ENCODE assay signal across 27 cellular contexts in the genomic region with DNA sequence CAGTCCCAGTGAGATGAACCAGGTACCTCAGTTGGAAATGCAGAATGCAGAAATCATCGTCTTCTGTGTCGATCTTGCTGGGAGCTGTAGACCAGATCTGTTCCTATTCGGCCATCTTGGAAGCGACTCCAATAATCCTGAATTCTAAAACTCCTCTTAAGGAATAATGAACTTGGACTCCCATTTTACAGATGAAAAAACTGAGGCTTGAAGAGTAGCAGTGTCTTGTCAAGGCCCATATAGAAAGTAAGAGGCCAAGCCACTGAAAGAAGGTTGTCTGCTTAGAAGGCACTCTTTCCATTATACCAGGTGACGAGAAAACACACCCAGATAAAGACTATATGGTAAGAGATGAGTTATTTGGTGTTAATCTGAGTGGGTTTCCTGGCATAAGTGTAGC.
"Had no signal": no experiment of that assay in that cellular context is flagged by ENCODE, and none has a peak within 500 bp of the region (broad histone marks: within the 10 kb centered on the region; RNA-seq: fewer than 3 reads in every experiment).

No MANE protein-coding gene starts in this region.

- H3K9me3 ChIP-seq: stomach, testis, thoracic aorta, thyroid gland, tibial artery, transverse colon, upper lobe of left lung, upper lobe of right lung, uterus, vagina had no signal

- FAIRE-seq: urothelium cell line had no signal

- H3K27me3 ChIP-seq: stomach, suprapubic skin, testis, thyroid gland, tibial artery, tibial nerve, transverse colon, upper lobe of left lung, upper lobe of right lung, uterus, vagina had no signal

- DNase-seq: stimulated activated CD4-positive, alpha-beta T cell treated with anti-CD3 and anti-CD28 coated beads, Interleukin-2, amount 100 ng/mL, for 48 hours; stimulated activated CD4-positive, alpha-beta T cell treated with anti-CD3 and anti-CD28 coated beads, Interleukin-4, amount 100 ng/mL, for 1 hour; stimulated activated CD4-positive, alpha-beta T cell treated with anti-CD3 and anti-CD28 coated beads, Interleukin-4, amount 100 ng/mL, for 24 hours; stimulated activated CD4-positive, alpha-beta T cell treated with anti-CD3 and anti-CD28 coated beads, Interleukin-4, amount 100 ng/mL, for 4 hours; stimulated activated CD8-positive, alpha-beta memory T cell treated with anti-CD3 and anti-CD28 coated beads, Interleukin-4, amount 100 ng/mL, for 48 hours; stimulated activated naive B cell treated with anti-CD40 and anti-IgM and Interleukin-4, amounts not matched to agents 10 μg/mL and 1 μg/mL and 100 μg/mL, for 72 hours; stimulated activated naive CD4-positive, alpha-beta T cell; stimulated activated naive CD4-positive, alpha-beta T cell treated with Interleukin-2 at 50 U/mL for 16 hours; stimulated activated naive CD8-positive, alpha-beta T cell treated with anti-CD3 and anti-CD28 coated beads, Interleukin-15, amount 100 ng/mL, for 72 hours; stimulated activated naive CD8-positive, alpha-beta T cell treated with anti-CD3 and anti-CD28 coated beads, Interleukin-15, Interleukin-2, amounts not matched to agents 100 U/mL and 50 U/mL, for 24 hours; stomach; substantia nigra; testis; tibial artery; transverse colon; trophoblast cell; upper lobe of right lung; uterus had no signal

- H3K36me3 ChIP-seq: stomach, suprapubic skin, thoracic aorta, thyroid gland, tibial artery, tibial nerve, transverse colon, upper lobe of left lung, upper lobe of right lung, uterus, vagina had no signal

- H3K27ac ChIP-seq: stomach, suprapubic skin, testis, thoracic aorta, thyroid gland, tibial artery, tibial nerve, transverse colon, upper lobe of left lung, upper lobe of right lung, uterus, vagina had no signal

- H3K4me3 ChIP-seq: stomach, suprapubic skin, testis, thoracic aorta, thyroid gland, tibial artery, tibial nerve, transverse colon, upper lobe of left lung, upper lobe of right lung, uterus, vagina had no signal

- H3K4me1 ChIP-seq: stomach, suprapubic skin, testis, tibial artery, transverse colon, upper lobe of left lung, upper lobe of right lung, uterus, vagina had no signal

- ATAC-seq: stimulated activated effector memory CD8-positive, alpha-beta T cell treated with anti-CD3 and anti-CD28 coated beads, Interleukin-12 subunit alpha, Interleukin-12 subunit beta, amount 100 ng/mL, for 72 hours; stimulated activated memory B cell treated with anti-CD40 and anti-IgM and Interleukin-4, amounts not matched to agents 10 μg/mL and 1 μg/mL and 100 μg/mL, for 72 hours; stimulated activated naive B cell treated with anti-CD40 and anti-IgM and Interleukin-4, amounts not matched to agents 10 μg/mL and 1 μg/mL and 100 μg/mL, for 72 hours; stimulated activated naive CD8-positive, alpha-beta T cell treated with anti-CD3 and anti-CD28 coated beads, Interleukin-15, amount 100 ng/mL, for 72 hours; stimulated activated naive CD8-positive, alpha-beta T cell treated with anti-CD3 and anti-CD28 coated beads, Interleukin-15, Interleukin-2, amounts not matched to agents 100 U/mL and 50 U/mL, for 24 hours; upper lobe of right lung had no signal
